In genomic region chrX:64894454-64895038, GRCh38 we compare ENCODE assay signal across 9 cellular contexts.
DNase-seq lines count a peak whose midpoint lies in the region; ATAC-seq and TF ChIP-seq lines count a peak whose summit lies in the region.
"Had no signal": no experiment of that assay in that cellular context is flagged by ENCODE, and none has a peak within 500 bp of the region (broad histone marks: within the 10 kb centered on the region; RNA-seq: fewer than 3 reads in every experiment).

No MANE protein-coding gene starts in this region.

- TF ChIP-seq CTCF in cardiac fibroblast (IDR thresholded peaks at IDR 0.05; ENCODE audit: low read depth, low read length): peak; percentile 52
- TF ChIP-seq CTCF in tibial artery (IDR thresholded peaks at IDR 0.05): peak in 1 of 2 experiments; percentile 14

- DNase-seq in NCI-H446 (lab: John Stamatoyannopoulos, UW): peak; percentile 2 to 51
- no peak for DNase-seq in NCI-H446 treated with DMSO at 0.1 percent for 48 hours (lab: John Stamatoyannopoulos, UW)
- DNase-seq in SK-MEL-5 (ENCODE audit: low read depth, low spot score): peak; percentile 73
- peak; percentile 0 to 29 for DNase-seq in cardiac fibroblast (ENCODE audit: low read depth in 2 of 2)
- DNase-seq in naive thymus-derived CD8-positive, alpha-beta T cell: peak in 6 of 10 donors; percentile 9 to 58 (median 21)
- no peak for DNase-seq in tibial artery

- H3K4me3 ChIP-seq in cardiac fibroblast (replicated peaks in 1 of 2; ENCODE audit: low read depth in 2 of 2, low read length in 2 of 2) (no peak overlapping the region), tibial artery (no peak overlapping the region)

- no peaks in the 10 kb centered on the region for H3K36me3 ChIP-seq in tibial artery

- peak overlapping the region in 4 of 10 donors; percentile 47 to 69 (median 63) for H3K27ac Mint-ChIP-seq in naive thymus-derived CD8-positive, alpha-beta T cell

- H3K36me3 Mint-ChIP-seq in naive thymus-derived CD8-positive, alpha-beta T cell: peaks cover 0 to 13% (median 0%) of the 10 kb centered on the region in 3 donors

- peaks cover 0 to 10% (median 3%) of the 10 kb centered on the region in 4 donors for H3K4me1 Mint-ChIP-seq in naive thymus-derived CD8-positive, alpha-beta T cell

- intact Hi-C loops in tibial artery (cut with DNase I; ENCODE audit: low total_unique reads): no loop called here

- no peaks in the 10 kb centered on the region for H3K27me3 ChIP-seq in tibial artery

- ATAC-seq in HG02870 (IDR thresholded peaks at IDR 0.05; ENCODE audit: unreplicated experiment): peak; percentile 90
- ATAC-seq in naive thymus-derived CD8-positive, alpha-beta T cell: no peak
- ATAC-seq in GM19324 (IDR thresholded peaks at IDR 0.05; ENCODE audit: low FRiP score, unreplicated experiment): no peak

- no peaks in the 10 kb centered on the region for H3K27me3 Mint-ChIP-seq in naive thymus-derived CD8-positive, alpha-beta T cell
- H3K27me3 Mint-ChIP-seq: CD8-positive, alpha-beta memory T cell had no signal

- H3K4me3 Mint-ChIP-seq in naive thymus-derived CD8-positive, alpha-beta T cell: peak overlapping the region in 1 of 10 donors; percentile 8
- H3K4me3 Mint-ChIP-seq: CD8-positive, alpha-beta memory T cell had no signal

- no peaks in the 10 kb centered on the region for H3K4me1 ChIP-seq in tibial artery

- H3K9me3 ChIP-seq in tibial artery: peaks cover 0 to 9% (median 0%) of the 10 kb centered on the region in 3 donors

- peaks cover 0 to 30% (median 6%) of the 10 kb centered on the region in 9 donors for H3K9me3 Mint-ChIP-seq in naive thymus-derived CD8-positive, alpha-beta T cell

- H3K27ac ChIP-seq in tibial artery: no peak overlapping the region

- POLR2A ChIA-PET in naive thymus-derived CD8-positive, alpha-beta T cell (lab: Charles Lee): no interaction called here

- in situ Hi-C loops in SK-MEL-5 (cut with HindIII; ENCODE audit: low pct_unique_long_range_greater_than_20kb, low sequenced_read_pairs): no loop called here

Comparison
In these comparisons a context has a peak if more than half of its experiments do, and no peak if none do; other contexts are left out.
1. DNase-seq: peak in NCI-H446 (2 of 2), SK-MEL-5 (single experiment), cardiac fibroblast (2 of 2) and naive thymus-derived CD8-positive, alpha-beta T cell (6 of 10); none in NCI-H446 treated with DMSO at 0.1 percent for 48 hours (single experiment) and tibial artery (0 of 2).